In genomic region chr16:90001761-90002503, GRCh38 we compare ENCODE assay signal across 17 cellular contexts. TPM values are rescaled to one million over a fixed set of nuclear protein-coding genes. Genes with fewer than 3 reads are reported as not detected.
DNase-seq lines count a peak whose midpoint lies in the region; FAIRE-seq and TF ChIP-seq lines count a peak whose summit lies in the region.
"Had no signal": no experiment of that assay in that cellular context is flagged by ENCODE, and none has a peak within 500 bp of the region (broad histone marks: within the 10 kb centered on the region; RNA-seq: fewer than 3 reads in every experiment).

No MANE protein-coding gene starts in this region.

- no peak overlapping the region for H2AFZ ChIP-seq in astrocyte (ENCODE audit: low read depth, low read length)

- peaks cover 14% of the 10 kb centered on the region for H3K36me3 Mint-ChIP-seq in astrocyte (ENCODE audit: low read depth, unreplicated experiment)

- DNase-seq in H7: peak; percentile 43
- DNase-seq in astrocyte (ENCODE audit: low read depth): no peak
- DNase-seq in medulla oblongata (ENCODE audit: extremely low spot score): peak; percentile 36
- no peak for DNase-seq in NCI-H1092 treated with DMSO at 0.1 percent for 48 hours (lab: John Stamatoyannopoulos, UW)
- no peak for DNase-seq in stimulated activated CD4-positive, alpha-beta T cell treated with anti-CD3 and anti-CD28 coated beads, Interleukin-2, amount 100 ng/mL, for 48 hours
- DNase-seq in COLO668 (lab: John Stamatoyannopoulos, UW; ENCODE audit: unreplicated experiment): no peak
- DNase-seq: ACHN, AML-193, EL, HCEC 1CT, KG1, NCI-H1436 treated with DMSO at 0.1 percent for 48 hours, NCI-H2081, NCI-H510A, NCI-H774 had no signal

- H3K27me3 ChIP-seq in H7 (ENCODE audit: control insufficient read depth, insufficient read depth, low read length): no peaks in the 10 kb centered on the region
- no peaks in the 10 kb centered on the region for H3K27me3 ChIP-seq in astrocyte (ENCODE audit: insufficient read depth, low read length)

- H3K9me3 Mint-ChIP-seq in astrocyte (ENCODE audit: unreplicated experiment): peaks cover 3% of the 10 kb centered on the region

- no peak overlapping the region for H3K27ac Mint-ChIP-seq in astrocyte (ENCODE audit: unreplicated experiment)

- H3K9me3 ChIP-seq in astrocyte (ENCODE audit: insufficient read depth, low read depth, low read length): no peaks in the 10 kb centered on the region

- peak overlapping the region; percentile 29 for H3K4me3 Mint-ChIP-seq in astrocyte (ENCODE audit: unreplicated experiment)

- H3K4me3 ChIP-seq in H7 (ENCODE audit: insufficient read depth, low read depth, low read length): no peak overlapping the region
- no peak overlapping the region for H3K4me3 ChIP-seq in astrocyte (ENCODE audit: insufficient read depth, low read depth, low read length)
- H3K4me3 ChIP-seq: SK-N-MC had no signal

- no peak for FAIRE-seq in astrocyte (lab: Jason Lieb, UNC)

- H3K79me2 ChIP-seq in astrocyte (ENCODE audit: insufficient read depth, low read length): no peaks in the 10 kb centered on the region

- H3K4me2 ChIP-seq in astrocyte (ENCODE audit: low read length): no peak overlapping the region

- no peak for TF ChIP-seq CTCF in astrocyte (IDR thresholded peaks at IDR 0.05; ENCODE audit: insufficient read depth, low read depth, low read length)

- no peaks in the 10 kb centered on the region for H3K36me3 ChIP-seq in H7 (replicated peaks; ENCODE audit: control insufficient read depth, insufficient read depth, low read length)
- H3K36me3 ChIP-seq in astrocyte (ENCODE audit: insufficient read depth, low read length): no peaks in the 10 kb centered on the region

- H3K27me3 Mint-ChIP-seq in astrocyte (ENCODE audit: low read depth, unreplicated experiment): no peaks in the 10 kb centered on the region

- H3K9ac ChIP-seq in astrocyte (ENCODE audit: low read length): no peak overlapping the region

- H4K20me1 ChIP-seq in astrocyte (ENCODE audit: insufficient read depth, low read length): no peaks in the 10 kb centered on the region

- H3K27ac ChIP-seq in astrocyte (ENCODE audit: low read depth, low read length) (no peak overlapping the region), temporal lobe (ENCODE audit: low read depth, low read length) (peak overlapping the region; percentile 99)
- H3K27ac ChIP-seq: SK-N-MC had no signal

- H3K4me1 Mint-ChIP-seq in astrocyte (ENCODE audit: low read depth, unreplicated experiment): no peaks in the 10 kb centered on the region

- H3K4me1 ChIP-seq in astrocyte (ENCODE audit: insufficient read depth, low read length): no peaks in the 10 kb centered on the region

RNA-seq across cellular contexts. Expression of gene DBNDD1, which starts 17.3 kb away (rescaled TPM):
- 59.7 and 71.4 TPM in 2 replicates for total RNA-seq in H7 (2014; rRNA removed; shearing (Covaris generic))
- 18.1 and 24.0 TPM in 2 replicates for total RNA-seq in astrocyte
- 12.8 TPM for total RNA-seq in temporal lobe

RNA-seq across cellular contexts. Expression of gene DEF8, which starts 53.4 kb away (rescaled TPM):
- total RNA-seq in H7 (2014; rRNA removed; shearing (Covaris generic)): 65.0 and 67.2 TPM in 2 replicates
- total RNA-seq in astrocyte (70.7 and 78.8 TPM in 2 replicates), temporal lobe (49.9 TPM)

Comparison
In these comparisons a context has a peak if more than half of its experiments do, and no peak if none do; other contexts are left out.
1. DNase-seq: peak in H7 (single experiment) and medulla oblongata (single experiment); none in astrocyte (single experiment), NCI-H1092 treated with DMSO at 0.1 percent for 48 hours (single experiment), stimulated activated CD4-positive, alpha-beta T cell treated with anti-CD3 and anti-CD28 coated beads, Interleukin-2, amount 100 ng/mL, for 48 hours (0 of 2) and COLO668 (single experiment).